Comparison of ENCODE assay signal across 9 cellular contexts in the genomic region with DNA sequence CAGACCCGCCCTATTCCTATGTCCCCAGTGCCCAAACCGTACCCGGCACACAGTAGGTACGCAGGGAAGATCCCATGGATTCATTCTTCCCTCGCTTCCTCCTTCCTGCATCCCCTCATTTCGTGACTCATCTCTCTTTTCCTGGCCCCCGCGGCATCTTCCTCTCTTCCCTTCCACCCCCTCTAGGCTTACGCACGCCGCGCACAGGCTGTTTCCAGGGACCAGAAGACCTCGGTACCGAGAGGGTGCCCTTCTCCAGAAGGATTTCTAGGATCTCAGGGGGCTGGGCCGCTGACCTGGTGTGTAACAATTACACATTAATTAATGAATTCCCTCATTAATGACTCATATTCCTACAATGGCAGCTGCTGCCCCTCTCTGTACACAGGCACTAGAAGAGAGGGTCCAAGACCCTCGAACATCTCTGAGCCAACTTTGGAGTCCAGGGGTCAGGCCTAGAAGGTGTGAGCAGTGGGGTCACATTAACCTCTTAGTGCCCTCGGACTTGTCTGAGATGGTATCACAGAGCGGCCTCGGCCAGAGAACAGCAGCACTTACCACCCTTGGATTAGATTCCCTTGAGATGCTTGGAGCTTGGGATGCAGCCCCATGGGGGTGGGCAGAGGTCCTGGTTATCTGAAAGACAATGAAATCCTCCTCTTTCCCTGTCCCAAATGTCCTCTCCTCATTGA. TPM values are rescaled to one million over a fixed set of nuclear protein-coding genes. Genes with fewer than 3 reads are reported as not detected.
A peak's percentile ranks its signal among the peaks of the same experiment; 100 is the strongest.
DNase-seq lines count a peak whose midpoint lies in the region; ATAC-seq, FAIRE-seq and TF ChIP-seq lines count a peak whose summit lies in the region.
"Had no signal": no experiment of that assay in that cellular context is flagged by ENCODE, and none has a peak within 500 bp of the region (broad histone marks: within the 10 kb centered on the region; RNA-seq: fewer than 3 reads in every experiment).

No MANE protein-coding gene starts in this region.

- ATAC-seq in A549 (no peak), HG03159 (IDR thresholded peaks at IDR 0.05; ENCODE audit: unreplicated experiment) (no peak)
- no peak for ATAC-seq in activated CD8-positive, alpha-beta T cell treated with anti-CD3 and anti-CD28 coated beads for 36 hours

- H3K36me3 ChIP-seq in neuron (ENCODE audit: insufficient read depth, low read length), result no peaks in the 10 kb centered on the region
- no peaks in the 10 kb centered on the region for H3K36me3 ChIP-seq in small intestine (ENCODE audit: control insufficient read depth in 2 of 2, insufficient read depth in 2 of 2, low read length in 2 of 2)

- no peak for FAIRE-seq in A549 (lab: Jason Lieb, UNC)
- no peak for FAIRE-seq in small intestine (lab: Jason Lieb, UNC)

- CTCF ChIA-PET in A549 (lab: Yijun Ruan, JAX), result interaction anchor here (0.5 to 18.6 kb wide), 47 partner anchors 10 to 985 kb away, joined by 3 to 709 read pairs (median 7); partner anchors contain the start of genes ARL2BP, CCL17, CIAPIN1 and COQ9
- CTCF ChIA-PET in activated CD8-positive, alpha-beta T cell treated with anti-CD3 and anti-CD28 coated beads for 36 hours (lab: Charles Lee), result interaction anchor here (0.6 to 12.9 kb wide), 27 partner anchors 9 to 346 kb away, joined by 3 to 258 read pairs (median 4); partner anchors contain the start of genes CCL17, CIAPIN1 and COQ9

- intact Hi-C loops in activated CD8-positive, alpha-beta T cell treated with anti-CD3 and anti-CD28 coated beads for 36 hours (cut with micrococcal nuclease), result loop anchor here (10.0 kb wide), 1 partner anchor 214 kb away; no protein-coding TSS in a partner anchor

- H3K9me3 ChIP-seq in A549, result no peaks in the 10 kb centered on the region
- no peaks in the 10 kb centered on the region for H3K9me3 ChIP-seq in neuron (ENCODE audit: low read length)
- no peaks in the 10 kb centered on the region for H3K9me3 ChIP-seq in small intestine (ENCODE audit: control insufficient read depth, low read depth)

- in situ Hi-C loops in GM13976 (cut with MboI; ENCODE audit: low sequenced_read_pairs, unreplicated experiment), result loop anchor here (5.0 kb wide), 1 partner anchor 116 kb away; no protein-coding TSS in a partner anchor

- H3K27me3 Mint-ChIP-seq in activated CD8-positive, alpha-beta T cell treated with anti-CD3 and anti-CD28 coated beads for 36 hours, result no peaks in the 10 kb centered on the region

- H3K4me3 Mint-ChIP-seq in activated CD8-positive, alpha-beta T cell treated with anti-CD3 and anti-CD28 coated beads for 36 hours, result no peak overlapping the region

- no peak for TF ChIP-seq EP300 in A549 (IDR thresholded peaks at IDR 0.05)

- H3K4me1 ChIP-seq in A549 (peaks cover 23% of the 10 kb centered on the region), neuron (ENCODE audit: insufficient read depth, low read length) (peaks cover 3% of the 10 kb centered on the region), small intestine (ENCODE audit: control insufficient read depth in 2 of 2, insufficient read depth in 1 of 2, low read depth in 1 of 2, low read length in 1 of 2) (peaks cover 0 to 6% of the 10 kb centered on the region in 2 donors)

- no peaks in the 10 kb centered on the region for H3K36me3 Mint-ChIP-seq in activated CD8-positive, alpha-beta T cell treated with anti-CD3 and anti-CD28 coated beads for 36 hours (ENCODE audit: low read depth)

- peak overlapping the region; percentile 50 for H3K4me2 ChIP-seq in A549

- DNase-seq in A549 (ENCODE audit: low read depth in 1 of 2, low spot score in 1 of 2) (no peak), HL-60 (ENCODE audit: low read depth in 1 of 2, low spot score in 1 of 2) (no peak), ecto neural progenitor cell (ENCODE audit: low spot score) (peak; percentile 50), small intestine (no peak), GM13976 (ENCODE audit: low spot score) (no peak)
- no peak for DNase-seq in activated CD8-positive, alpha-beta T cell treated with anti-CD3 and anti-CD28 coated beads for 36 hours

- no peak overlapping the region for H3K4me3 ChIP-seq in A549
- H3K4me3 ChIP-seq in HL-60 (replicated peaks; ENCODE audit: insufficient read depth, low read length), result peak overlapping the region; percentile 29; the same call in 1 of the 2 replicates
- peak overlapping the region; percentile 36 for H3K4me3 ChIP-seq in neuron (ENCODE audit: low read length)
- no peak overlapping the region for H3K4me3 ChIP-seq in small intestine (ENCODE audit: low read depth in 1 of 2, low read length in 2 of 2)

- peak overlapping the region in 1 of 2 experiments; percentile 17; a peak in 2 of 6 replicates for H3K27ac ChIP-seq in A549
- no peak overlapping the region for H3K27ac ChIP-seq in HL-60 (replicated peaks)
- no peak overlapping the region for H3K27ac ChIP-seq in small intestine (ENCODE audit: low read depth in 1 of 2, low read length in 1 of 2)

- no peaks in the 10 kb centered on the region for H3K9me3 Mint-ChIP-seq in activated CD8-positive, alpha-beta T cell treated with anti-CD3 and anti-CD28 coated beads for 36 hours

- TF ChIP-seq CTCF in A549 (IDR thresholded peaks at IDR 0.05) (no peak), HL-60 (IDR thresholded peaks at IDR 0.05; ENCODE audit: insufficient read depth, low read length) (no peak), GM13976 (IDR thresholded peaks at IDR 0.05; ENCODE audit: borderline replicate concordance, control extremely low read depth, extremely low read depth, insufficient read depth, missing control alignments) (no peak)
- no peak for TF ChIP-seq CTCF in activated CD8-positive, alpha-beta T cell treated with anti-CD3 and anti-CD28 coated beads for 36 hours (IDR thresholded peaks at IDR 0.05)

- no peak for TF ChIP-seq RAD21 in A549 (conservative IDR thresholded peaks at IDR 0.05 in 1 of 2, IDR thresholded peaks at IDR 0.05 in 1 of 2)

- H3K27me3 ChIP-seq in HL-60 (ENCODE audit: insufficient read depth, poor library complexity, severe bottlenecking), result no peaks in the 10 kb centered on the region
- H3K27me3 ChIP-seq in neuron (ENCODE audit: insufficient read depth, low read length), result no peaks in the 10 kb centered on the region
- no peaks in the 10 kb centered on the region for H3K27me3 ChIP-seq in small intestine (ENCODE audit: control insufficient read depth in 2 of 2, insufficient read depth in 2 of 2, low read length in 2 of 2)

- H3K4me1 Mint-ChIP-seq in activated CD8-positive, alpha-beta T cell treated with anti-CD3 and anti-CD28 coated beads for 36 hours (ENCODE audit: low read depth), result peaks cover 14% of the 10 kb centered on the region

- H2AFZ ChIP-seq in neuron (ENCODE audit: low read depth, low read length), result no peak overlapping the region

- POLR2A ChIA-PET in A549 (lab: Yijun Ruan, JAX), result interaction anchor here (1.2 to 1.8 kb wide), 5 partner anchors 56 to 161 kb away, joined by 3 to 11 read pairs (median 8); partner anchors contain the start of genes ARL2BP, CIAPIN1, COQ9 and POLR2C
- POLR2A ChIA-PET in activated CD8-positive, alpha-beta T cell treated with anti-CD3 and anti-CD28 coated beads for 36 hours (lab: Charles Lee), result interaction anchor here (0.7 to 3.6 kb wide), 6 partner anchors 12 to 146 kb away, joined by 3 to 31 read pairs (median 3); partner anchors contain the start of genes CIAPIN1 and COQ9

- no peak for TF ChIP-seq POLR2A in A549 (IDR thresholded peaks at IDR 0.05; ENCODE audit: low read length)

- no peak overlapping the region for H3K27ac Mint-ChIP-seq in activated CD8-positive, alpha-beta T cell treated with anti-CD3 and anti-CD28 coated beads for 36 hours

- 74% methylated on average over 19 of the region's 19 CpGs for WGBS in A549 (ENCODE audit: missing lambda C conversion rate)
- WGBS in small intestine, 3 donors, result 45 to 56% (median 46%) methylated on average over 19 of the region's 19 CpGs

TF ChIP-seq in A549, 52 proteins besides CTCF, POLR2A, EP300 and RAD21 (continues in another document):
- no peak for TF ChIP-seq SMC3 (IDR thresholded peaks at IDR 0.05)
- TF ChIP-seq, protein P1, sequence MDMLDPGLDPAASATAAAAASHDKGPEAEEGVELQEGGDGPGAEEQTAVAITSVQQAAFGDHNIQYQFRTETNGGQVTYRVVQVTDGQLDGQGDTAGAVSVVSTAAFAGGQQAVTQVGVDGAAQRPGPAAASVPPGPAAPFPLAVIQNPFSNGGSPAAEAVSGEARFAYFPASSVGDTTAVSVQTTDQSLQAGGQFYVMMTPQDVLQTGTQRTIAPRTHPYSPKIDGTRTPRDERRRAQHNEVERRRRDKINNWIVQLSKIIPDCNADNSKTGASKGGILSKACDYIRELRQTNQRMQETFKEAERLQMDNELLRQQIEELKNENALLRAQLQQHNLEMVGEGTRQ (IDR thresholded peaks at IDR 0.05), result no peak
- TF ChIP-seq NFE2L2 (conservative IDR thresholded peaks at IDR 0.05; ENCODE audit: low read length), result no peak

RNA-seq across cellular contexts. Expression of gene PLLP, which starts 16.8 kb away (rescaled TPM):
- polyA plus RNA-seq in A549 (2011; rRNA removed), result 3.3 and 3.7 TPM in 2 replicates
- polyA plus RNA-seq in A549 (2012; cell fraction: cytosol; rRNA removed), result 3.3 and 4.2 TPM in 2 replicates
- 3.0 and 3.1 TPM in 2 replicates for polyA plus RNA-seq in A549 (2012; cell fraction: nucleus; rRNA removed)
- 1.5 to 1.9 TPM (median 1.8 TPM) in 3 replicates for polyA plus RNA-seq in A549 (2017; fragmentation: RNase III; extraction: RNeasy Plus Mini Kit Qiagen cat#74134 plus additional on column Dnase treatment)
- polyA minus RNA-seq in A549 (2011; rRNA and poly(A)+ RNA removed), result 5.1 and 8.3 TPM in 2 replicates
- 100 to 1,000 TPM in 2 of 3 donors, 10 to 100 TPM in 1; 56.9 to 162 (median 135) TPM for polyA plus RNA-seq in small intestine
- total RNA-seq in activated CD8-positive, alpha-beta T cell treated with anti-CD3 and anti-CD28 coated beads for 36 hours, result under 1 TPM; 0.51 to 0.65 TPM

RNA-seq across cellular contexts. Expression of gene ARL2BP, which starts 56.2 kb away (rescaled TPM):
- polyA plus RNA-seq in A549 (2011; rRNA removed), result 117 and 126 TPM in 2 replicates
- polyA plus RNA-seq in A549 (2012; cell fraction: cytosol; rRNA removed), result 49.9 and 58.2 TPM in 2 replicates
- polyA plus RNA-seq in A549 (2012; cell fraction: nucleus; rRNA removed), result 20.2 and 31.0 TPM in 2 replicates
- 64.0 to 68.7 TPM (median 67.0 TPM) in 3 replicates for polyA plus RNA-seq in A549 (2017; fragmentation: RNase III; extraction: RNeasy Plus Mini Kit Qiagen cat#74134 plus additional on column Dnase treatment)
- 48.8 and 54.9 TPM in 2 replicates for polyA minus RNA-seq in A549 (2011; rRNA and poly(A)+ RNA removed)
- 10 to 100 TPM; 18.8 to 30.3 (median 24.9) TPM for polyA plus RNA-seq in small intestine
- total RNA-seq in activated CD8-positive, alpha-beta T cell treated with anti-CD3 and anti-CD28 coated beads for 36 hours, result 10 to 100 TPM in 1 of 2 experiments, 1 to 10 TPM in 1; 9.4 to 11.0 TPM

RNA-seq across cellular contexts. Expression of gene CCL22, which starts 57.3 kb away (rescaled TPM):
- polyA plus RNA-seq in A549 (2011; rRNA removed), result not detected in 2 replicates
- not detected in 2 replicates for polyA plus RNA-seq in A549 (2012; cell fraction: cytosol; rRNA removed)
- not detected in 2 replicates for polyA plus RNA-seq in A549 (2012; cell fraction: nucleus; rRNA removed)
- not detected in 3 replicates for polyA plus RNA-seq in A549 (2017; fragmentation: RNase III; extraction: RNeasy Plus Mini Kit Qiagen cat#74134 plus additional on column Dnase treatment)
- not detected in 2 replicates for polyA minus RNA-seq in A549 (2011; rRNA and poly(A)+ RNA removed)
- polyA plus RNA-seq in small intestine, result under 1 TPM in 1 of 3 donors, not detected in 2; 0.16 TPM
- total RNA-seq in activated CD8-positive, alpha-beta T cell treated with anti-CD3 and anti-CD28 coated beads for 36 hours, result 1 to 10 TPM; 7.1 to 7.4 TPM
- total RNA-seq: HT1080 had no signal

Comparison
In these comparisons a context has a peak if more than half of its experiments do, and no peak if none do; other contexts are left out.
1. H3K4me3 ChIP-seq: peak in HL-60 (single experiment) and neuron (single experiment); none in A549 (single experiment) and small intestine (0 of 2).
2. RNA of gene PLLP, which starts 16.8 kb away (polyA plus RNA-seq): 56.9 to 162 TPM in small intestine; 1.5 to 4.2 TPM in A549; every median in the first group is over 10 times any median in the second.